ENCODE assay signal across 10 cellular contexts in genomic region chr19:47020992-47021496, GRCh38. TPM values are rescaled to one million over a fixed set of nuclear protein-coding genes. Genes with fewer than 3 reads are reported as not detected.
DNase-seq lines count a peak whose midpoint lies in the region; ATAC-seq and TF ChIP-seq lines count a peak whose summit lies in the region.
"Had no signal": no experiment of that assay in that cellular context is flagged by ENCODE, and none has a peak within 500 bp of the region (broad histone marks: within the 10 kb centered on the region; RNA-seq: fewer than 3 reads in every experiment).

No MANE protein-coding gene starts in this region.

- no peak overlapping the region for H3K4me3 ChIP-seq in CD4-positive, alpha-beta memory T cell (ENCODE audit: low read length in 2 of 2)
- peak overlapping the region in 57 of 59 donors; percentile 5 to 66 (median 48) for H3K4me3 ChIP-seq in dorsolateral prefrontal cortex

- peaks cover 31% of the 10 kb centered on the region for H3K4me1 ChIP-seq in CD4-positive, alpha-beta memory T cell (ENCODE audit: insufficient read depth, low read length)

- H3K27me3 Mint-ChIP-seq in CD4-positive, alpha-beta memory T cell: peaks cover 31 to 32% of the 10 kb centered on the region in 2 donors
- H3K27me3 Mint-ChIP-seq in IgD-negative memory B cell (peaks cover 40% of the 10 kb centered on the region), natural killer cell (ENCODE audit: low read depth in 2 of 2) (peaks cover 15 to 41% of the 10 kb centered on the region in 2 donors)

- H3K9me3 ChIP-seq in CD4-positive, alpha-beta memory T cell (ENCODE audit: control insufficient read depth in 1 of 2, low read length in 2 of 2): no peaks in the 10 kb centered on the region

- H3K9me3 Mint-ChIP-seq in CD4-positive, alpha-beta memory T cell: no peaks in the 10 kb centered on the region
- peaks cover 0 to under 1% (median 0%) of the 10 kb centered on the region in 3 donors for H3K9me3 Mint-ChIP-seq in IgD-negative memory B cell
- no peaks in the 10 kb centered on the region for H3K9me3 Mint-ChIP-seq in natural killer cell

- peaks cover 7 to 21% (median 15%) of the 10 kb centered on the region in 4 donors for H3K4me1 Mint-ChIP-seq in CD4-positive, alpha-beta memory T cell
- H3K4me1 Mint-ChIP-seq in IgD-negative memory B cell (peaks cover 0 to 5% (median 5%) of the 10 kb centered on the region in 3 donors), natural killer cell (peaks cover 0 to 9% of the 10 kb centered on the region in 2 donors)

- POLR2A ChIA-PET in CD4-positive, alpha-beta memory T cell (lab: Charles Lee; ENCODE audit: partially characterized antibody): interaction anchor here (0.8 kb wide), 2 partner anchors 8 to 12 kb away, joined by 3 to 4 read pairs; no protein-coding TSS in a partner anchor

- intact Hi-C loops in CD4-positive, alpha-beta memory T cell (cut with micrococcal nuclease): no loop called here
- intact Hi-C loops in dorsolateral prefrontal cortex (cut with DNase I): no loop called here
- intact Hi-C loops in natural killer cell (cut with micrococcal nuclease): no loop called here

- ATAC-seq in natural killer cell (no peak), GM18517 (IDR thresholded peaks at IDR 0.05; ENCODE audit: unreplicated experiment) (no peak)

- H3K36me3 Mint-ChIP-seq in CD4-positive, alpha-beta memory T cell: no peaks in the 10 kb centered on the region
- H3K36me3 Mint-ChIP-seq in IgD-negative memory B cell: peaks cover 2% of the 10 kb centered on the region
- no peaks in the 10 kb centered on the region for H3K36me3 Mint-ChIP-seq in natural killer cell

- peak overlapping the region; percentile 50 to 73 (median 65) for H3K4me3 Mint-ChIP-seq in CD4-positive, alpha-beta memory T cell
- peak overlapping the region; percentile 23 to 82 (median 49) for H3K4me3 Mint-ChIP-seq in IgD-negative memory B cell
- peak overlapping the region; percentile 50 for H3K4me3 Mint-ChIP-seq in natural killer cell

- peaks cover 29% of the 10 kb centered on the region for H3K27me3 ChIP-seq in CD4-positive, alpha-beta memory T cell (ENCODE audit: insufficient read depth, low read length)
- H3K27me3 ChIP-seq in dorsolateral prefrontal cortex: peaks cover 0 to 63% (median 35%) of the 10 kb centered on the region in 45 donors

- no peaks in the 10 kb centered on the region for H3K36me3 ChIP-seq in CD4-positive, alpha-beta memory T cell (ENCODE audit: insufficient read depth, low read length)

- peak overlapping the region in 1 of 7 donors; percentile 25 for H3K27ac Mint-ChIP-seq in CD4-positive, alpha-beta memory T cell
- H3K27ac Mint-ChIP-seq in IgD-negative memory B cell (no peak overlapping the region), natural killer cell (no peak overlapping the region)

- CTCF ChIA-PET in CD4-positive, alpha-beta memory T cell (lab: Charles Lee; ENCODE audit: partially characterized antibody): interaction anchor here (2.4 kb wide), 1 partner anchor 8 kb away, joined by 12 read pairs; no protein-coding TSS in a partner anchor

- no peak for DNase-seq in CD4-positive, alpha-beta memory T cell
- DNase-seq in dorsolateral prefrontal cortex: no peak
- no peak for DNase-seq in natural killer cell
- DNase-seq in SHP77 (lab: John Stamatoyannopoulos, UW): no peak
- DNase-seq in NCI-H1092 (lab: John Stamatoyannopoulos, UW): no peak
- no peak for DNase-seq in NCI-H2081 (lab: John Stamatoyannopoulos, UW)
- DNase-seq: amniotic stem cell had no signal

- H3K27ac ChIP-seq in CD4-positive, alpha-beta memory T cell (ENCODE audit: low read depth, low read length): no peak overlapping the region
- H3K27ac ChIP-seq in dorsolateral prefrontal cortex: no peak overlapping the region

- TF ChIP-seq CTCF in dorsolateral prefrontal cortex (IDR thresholded peaks at IDR 0.05 in 54 of 56, conservative IDR thresholded peaks at IDR 0.05 in 2 of 56; ENCODE audit: low read depth in 1 of 56, partially characterized antibody in 56 of 56) (no peak), natural killer cell (IDR thresholded peaks at IDR 0.05) (no peak)

RNA-seq across cellular contexts. Expression of gene NPAS1, which starts 1.4 kb away (rescaled TPM):
- under 1 TPM; 0.35 to 0.64 TPM for total RNA-seq in CD4-positive, alpha-beta memory T cell
- not detected for polyA plus RNA-seq in CD4-positive, alpha-beta memory T cell
- polyA plus RNA-seq in IgD-negative memory B cell: 1.0 TPM
- total RNA-seq in dorsolateral prefrontal cortex: 10 to 100 TPM in 63 of 120 experiments, 1 to 10 TPM in 57; 3.1 to 17.8 (median 10.0) TPM
- under 1 TPM in 2 of 3 donors, not detected in 1; 0.64 to 0.65 TPM for total RNA-seq in natural killer cell
- total RNA-seq: RPMI7951 had no signal

RNA-seq across cellular contexts. Expression of gene TMEM160, which starts 27.4 kb away (rescaled TPM):
- total RNA-seq in CD4-positive, alpha-beta memory T cell: 10 to 100 TPM; 34.1 to 36.0 TPM
- 100 to 1,000 TPM; 112 to 133 TPM for polyA plus RNA-seq in CD4-positive, alpha-beta memory T cell
- 144 TPM for polyA plus RNA-seq in IgD-negative memory B cell
- total RNA-seq in dorsolateral prefrontal cortex: 100 to 1,000 TPM in 7 of 120 experiments, 10 to 100 TPM in 113; 40.1 to 114 (median 78.7) TPM
- total RNA-seq in natural killer cell: 10 to 100 TPM; 29.1 to 35.5 (median 31.3) TPM

Comparison
In these comparisons a context has a peak if more than half of its experiments do, and no peak if none do; other contexts are left out.
1. H3K4me3 ChIP-seq: peak in dorsolateral prefrontal cortex (57 of 59); none in CD4-positive, alpha-beta memory T cell (0 of 2).
2. Peak in every context shown above with its lines, with median percentiles within 50 percentile points of each other: H3K4me3 Mint-ChIP-seq.